8 cellular contexts compared by ENCODE assay signal in the genomic region with DNA sequence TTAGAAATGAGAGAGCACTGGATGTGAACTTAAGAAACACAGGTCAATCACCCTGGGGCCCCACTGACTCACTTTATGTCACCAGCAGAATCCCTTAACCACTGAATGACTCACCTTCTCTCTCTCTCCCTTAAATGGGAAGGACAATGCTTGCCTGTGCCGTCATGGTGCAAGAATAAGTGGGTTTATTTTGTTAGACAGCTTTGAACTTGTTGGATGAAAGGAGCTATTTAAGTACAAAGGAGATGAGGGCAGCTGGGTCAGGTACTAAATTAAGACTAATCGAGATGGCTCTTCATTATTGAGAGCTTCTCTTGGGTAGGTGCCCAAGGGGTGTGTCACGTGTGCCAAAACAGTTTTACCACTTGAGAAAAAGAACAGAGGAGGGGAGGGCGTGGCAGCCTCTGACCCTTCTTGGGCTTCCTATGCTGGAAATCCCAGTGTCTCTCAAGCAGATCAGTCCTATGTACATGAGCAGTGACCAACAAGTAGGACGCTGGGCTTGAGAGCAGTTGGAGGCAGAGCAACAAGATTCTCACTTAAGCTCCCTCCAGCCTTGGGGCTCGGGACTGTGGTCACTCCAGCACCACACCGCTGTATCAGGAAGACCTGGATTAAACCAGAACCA. TPM values are rescaled to one million over a fixed set of nuclear protein-coding genes. Genes with fewer than 3 reads are reported as not detected.
DNase-seq lines count a peak whose midpoint lies in the region; ATAC-seq and TF ChIP-seq lines count a peak whose summit lies in the region.

No MANE protein-coding gene starts in this region.

- TF ChIP-seq CTCF in mesothelial cell of epicardium (IDR thresholded peaks at IDR 0.05; ENCODE audit: unreplicated experiment), result no peak

- ATAC-seq in GM21367 (IDR thresholded peaks at IDR 0.05; ENCODE audit: unreplicated experiment), result no peak
- no peak for ATAC-seq in HG03460 (IDR thresholded peaks at IDR 0.05; ENCODE audit: unreplicated experiment)

- no peaks in the 10 kb centered on the region for H3K9me3 Mint-ChIP-seq in activated naive CD4-positive, alpha-beta T cell treated with anti-CD3 and anti-CD28 coated beads, Interleukin-2, amount 10 ng/mL, durations not matched to agents 7 days and 5 days
- H3K9me3 Mint-ChIP-seq in mesothelial cell of epicardium, result no peaks in the 10 kb centered on the region

- H3K36me3 Mint-ChIP-seq in activated naive CD4-positive, alpha-beta T cell treated with anti-CD3 and anti-CD28 coated beads, Interleukin-2, amount 10 ng/mL, durations not matched to agents 7 days and 5 days, result no peaks in the 10 kb centered on the region
- no peaks in the 10 kb centered on the region for H3K36me3 Mint-ChIP-seq in mesothelial cell of epicardium

- CTCF ChIA-PET in activated naive CD4-positive, alpha-beta T cell treated with anti-CD3 and anti-CD28 coated beads, Interleukin-2, amount 10 ng/mL, durations not matched to agents 7 days and 5 days (lab: Charles Lee), result interaction anchor here (1.0 to 1.7 kb wide), 3 partner anchors 14 to 145 kb away, joined by 3 to 7 read pairs (median 5); no protein-coding TSS in a partner anchor

- H3K27me3 Mint-ChIP-seq in activated naive CD4-positive, alpha-beta T cell treated with anti-CD3 and anti-CD28 coated beads, Interleukin-2, amount 10 ng/mL, durations not matched to agents 7 days and 5 days, result peaks cover 8% of the 10 kb centered on the region
- H3K27me3 Mint-ChIP-seq in mesothelial cell of epicardium (ENCODE audit: low read depth), result no peaks in the 10 kb centered on the region

- no peak overlapping the region for H3K27ac Mint-ChIP-seq in activated naive CD4-positive, alpha-beta T cell treated with anti-CD3 and anti-CD28 coated beads, Interleukin-2, amount 10 ng/mL, durations not matched to agents 7 days and 5 days
- H3K27ac Mint-ChIP-seq in mesothelial cell of epicardium, result peak overlapping the region; percentile 75

- DNase-seq in DMS53 (lab: John Stamatoyannopoulos, UW) (peak; percentile 88), NCI-H69 (lab: John Stamatoyannopoulos, UW) (peak; percentile 72), mesothelial cell of epicardium (ENCODE audit: low spot score in 2 of 2, unreplicated experiment in 2 of 2) (no peak), OCI-M2 (lab: John Stamatoyannopoulos, UW; ENCODE audit: unreplicated experiment) (no peak), NCI-H2081 (lab: John Stamatoyannopoulos, UW) (no peak)
- peak; percentile 33 for DNase-seq in activated naive CD4-positive, alpha-beta T cell treated with anti-CD3 and anti-CD28 coated beads, Interleukin-2, amount 10 ng/mL, durations not matched to agents 7 days and 5 days

- H3K4me1 Mint-ChIP-seq in activated naive CD4-positive, alpha-beta T cell treated with anti-CD3 and anti-CD28 coated beads, Interleukin-2, amount 10 ng/mL, durations not matched to agents 7 days and 5 days, result peaks cover 30% of the 10 kb centered on the region
- peaks cover 55% of the 10 kb centered on the region for H3K4me1 Mint-ChIP-seq in mesothelial cell of epicardium

- H3K4me3 Mint-ChIP-seq in activated naive CD4-positive, alpha-beta T cell treated with anti-CD3 and anti-CD28 coated beads, Interleukin-2, amount 10 ng/mL, durations not matched to agents 7 days and 5 days, result no peak overlapping the region
- H3K4me3 Mint-ChIP-seq in mesothelial cell of epicardium, result no peak overlapping the region

RNA-seq across cellular contexts. Expression of gene KRT31, which starts 6.7 kb away (rescaled TPM):
- total RNA-seq in mesothelial cell of epicardium, result not detected in 3 replicates

RNA-seq across cellular contexts. Expression of gene KRT37, which starts 20.2 kb away (rescaled TPM):
- total RNA-seq in mesothelial cell of epicardium, result not detected in 3 replicates

RNA-seq across cellular contexts. Expression of gene KRT34, which starts 22.0 kb away (rescaled TPM):
- total RNA-seq in mesothelial cell of epicardium, result not detected in 3 replicates

RNA-seq across cellular contexts. Expression of gene KRT33B, which starts 34.5 kb away (rescaled TPM):
- not detected in 3 replicates for total RNA-seq in mesothelial cell of epicardium

RNA-seq across cellular contexts. Expression of gene KRT38, which starts 36.6 kb away (rescaled TPM):
- total RNA-seq in mesothelial cell of epicardium, result not detected in 3 replicates

Comparison
In these comparisons a context has a peak if more than half of its experiments do, and no peak if none do; other contexts are left out.
1. DNase-seq: peak in DMS53 (single experiment), NCI-H69 (single experiment) and activated naive CD4-positive, alpha-beta T cell treated with anti-CD3 and anti-CD28 coated beads, Interleukin-2, amount 10 ng/mL, durations not matched to agents 7 days and 5 days (single experiment); none in mesothelial cell of epicardium (0 of 2), OCI-M2 (single experiment) and NCI-H2081 (0 of 2).